8 cellular contexts compared by ENCODE assay signal in genomic region chr1:85707267-85707989, GRCh38. TPM values are rescaled to one million over a fixed set of nuclear protein-coding genes. Genes with fewer than 3 reads are reported as not detected.
DNase-seq lines count a peak whose midpoint lies in the region; ATAC-seq and TF ChIP-seq lines count a peak whose summit lies in the region.

No MANE protein-coding gene starts in this region.

- H3K9me3 ChIP-seq in HEK293 (ENCODE audit: control insufficient read depth, insufficient read depth, low read depth, low read length) = no peaks in the 10 kb centered on the region
- H3K9me3 ChIP-seq in SJSA1 (replicated peaks) = no peaks in the 10 kb centered on the region
- no peaks in the 10 kb centered on the region for H3K9me3 ChIP-seq in tibial artery

- ATAC-seq in left lobe of liver = no peak

- H3K36me3 ChIP-seq in HEK293 (ENCODE audit: control insufficient read depth in 2 of 2, insufficient read depth in 1 of 2, low read length in 2 of 2) (peaks cover 19 to 34% of the 10 kb centered on the region in 2 experiments), SJSA1 (peaks cover 34% of the 10 kb centered on the region), tibial artery (peaks cover 0 to 10% (median 9%) of the 10 kb centered on the region in 3 donors)

- H3K4me1 ChIP-seq in HEK293 (ENCODE audit: control insufficient read depth, insufficient read depth, low read length) (0 out of 2 replicates have a peak, but pooled peaks cover 3% of the 10 kb centered on the region), SJSA1 (replicated peaks) (peaks cover 10% of the 10 kb centered on the region), tibial artery (peaks cover 0 to 25% (median 8%) of the 10 kb centered on the region in 4 donors)

- H3K27ac ChIP-seq in HEK293 (ENCODE audit: extremely low read depth, low read depth, low read length) (peak overlapping the region; percentile 62), SJSA1 (no peak overlapping the region), tibial artery (peak overlapping the region; percentile 85 to 88)

- TF ChIP-seq CTCF in HEK293 (tag by site-specific recombination; IDR thresholded peaks at IDR 0.05) (no peak), tibial artery (IDR thresholded peaks at IDR 0.05) (no peak)

- H3K27me3 ChIP-seq in SJSA1 (replicated peaks) (no peaks in the 10 kb centered on the region), tibial artery (no peaks in the 10 kb centered on the region)

- peak; percentile 3 for DNase-seq in ELF-1 (ENCODE audit: low read depth, low spot score)
- peak in 1 of 2 experiments; percentile 9 for DNase-seq in SJSA1 (ENCODE audit: low read depth in 1 of 2, low spot score in 2 of 2)
- peak; percentile 14 for DNase-seq in iPS-NIHi7 (ENCODE audit: extremely low spot score)
- no peak for DNase-seq in tibial artery
- no peak for DNase-seq in activated T-cell treated with anti-CD3 and anti-CD28 coated beads, Interleukin-2, amount 50 U/mL, for 1 hour
- no peak for DNase-seq in left lobe of liver (ENCODE audit: low spot score)
- no peak for DNase-seq in effector CD4-positive, alpha-beta T cell

- CTCF ChIA-PET in HEK293 (lab: Yijun Ruan, JAX) = interaction anchor here (0.8 to 1.7 kb wide), 4 partner anchors 10 to 181 kb away, joined by 3 to 6 read pairs (median 4); no protein-coding TSS in a partner anchor

- H3K4me3 ChIP-seq in HEK293 (ENCODE audit: low read depth, low read length) = peak overlapping the region; percentile 77
- H3K4me3 ChIP-seq in SJSA1 = peak overlapping the region; percentile 65
- peak overlapping the region; percentile 64 to 65 for H3K4me3 ChIP-seq in tibial artery

- intact Hi-C loops in tibial artery (cut with DNase I; ENCODE audit: low total_unique reads) = loop anchor here (5.0 to 10.0 kb wide), 2 partner anchors 123 to 400 kb away; partner anchors contain the start of gene CCN1

- POLR2A ChIA-PET in HEK293 (lab: Yijun Ruan, JAX) = interaction anchor here (1.0 to 1.6 kb wide), 4 partner anchors 24 to 311 kb away, joined by 3 to 16 read pairs (median 4); partner anchors contain the start of gene CCN1

TF ChIP-seq in HEK293, 187 proteins besides CTCF, POLR2A, EP300 and RAD21 (continues in another document):
- TF ChIP-seq PRDM1 (tag by site-specific recombination; IDR thresholded peaks at IDR 0.05) = peak; percentile 50
- TF ChIP-seq ZNF16 (tag by site-specific recombination; IDR thresholded peaks at IDR 0.05; ENCODE audit: low read depth) = no peak
- no peak for TF ChIP-seq ZNF23 (tag by site-specific recombination; IDR thresholded peaks at IDR 0.05; ENCODE audit: borderline replicate concordance)
- TF ChIP-seq INSM2 (tag by site-specific recombination; IDR thresholded peaks at IDR 0.05) = 0 out of 2 replicates have a peak, but pooled peaks have one; percentile 14
- no peak for TF ChIP-seq ZNF138 (tag by site-specific recombination; IDR thresholded peaks at IDR 0.05; ENCODE audit: borderline replicate concordance)
- TF ChIP-seq ZNF792 (tag by site-specific recombination; IDR thresholded peaks at IDR 0.05) = no peak
- 0 out of 2 replicates have a peak, but pooled peaks have one; percentile 8 for TF ChIP-seq HOXC10 (CRISPR knock-in tag; IDR thresholded peaks at IDR 0.05)
- TF ChIP-seq ZNF433 (tag by site-specific recombination; IDR thresholded peaks at IDR 0.05; ENCODE audit: low read depth) = no peak
- TF ChIP-seq ZNF747 (tag by site-specific recombination; IDR thresholded peaks at IDR 0.05) = no peak
- no peak for TF ChIP-seq ZNF555 (tag by site-specific recombination; conservative IDR thresholded peaks at IDR 0.05)
- no peak for TF ChIP-seq ZSCAN16 (tag by site-specific recombination; IDR thresholded peaks at IDR 0.05)
- no peak for TF ChIP-seq ATF2 (tag by site-specific recombination; IDR thresholded peaks at IDR 0.05; ENCODE audit: low read depth)
- TF ChIP-seq ZNF132 (tag by site-specific recombination; IDR thresholded peaks at IDR 0.05; ENCODE audit: borderline replicate concordance) = no peak
- no peak for TF ChIP-seq ZNF221 (tag by site-specific recombination; IDR thresholded peaks at IDR 0.05; ENCODE audit: borderline replicate concordance)
- peak; percentile 52; the same call in 1 of the 2 replicates for TF ChIP-seq PRDM10 (tag by site-specific recombination; IDR thresholded peaks at IDR 0.05)
- no peak for TF ChIP-seq ZNF704 (tag by site-specific recombination; IDR thresholded peaks at IDR 0.05)
- no peak for TF ChIP-seq ZNF585B (tag by site-specific recombination; IDR thresholded peaks at IDR 0.05)
- no peak for TF ChIP-seq ZNF239 (tag by site-specific recombination; IDR thresholded peaks at IDR 0.05)
- TF ChIP-seq PRDM6 (tag by site-specific recombination; IDR thresholded peaks at IDR 0.05) = no peak
- TF ChIP-seq ZNF776 (tag by site-specific recombination; IDR thresholded peaks at IDR 0.05; ENCODE audit: borderline replicate concordance) = no peak
- TF ChIP-seq HOXD13 (CRISPR knock-in tag; IDR thresholded peaks at IDR 0.05; ENCODE audit: borderline replicate concordance) = no peak
- no peak for TF ChIP-seq ZNF768 (tag by site-specific recombination; IDR thresholded peaks at IDR 0.05)

RNA-seq across cellular contexts. Expression of gene ZNHIT6, which starts 0.8 kb away (rescaled TPM):
- total RNA-seq in SJSA1 (2014; rRNA removed; shearing (Covaris generic)) = 13.8 and 15.2 TPM in 2 replicates
- total RNA-seq in left lobe of liver = 3.4 TPM

Comparison
In these comparisons a context has a peak if more than half of its experiments do, and no peak if none do; other contexts are left out.
1. DNase-seq: peak in ELF-1 (single experiment) and iPS-NIHi7 (single experiment); none in tibial artery (0 of 2), activated T-cell treated with anti-CD3 and anti-CD28 coated beads, Interleukin-2, amount 50 U/mL, for 1 hour (single experiment), left lobe of liver (single experiment) and effector CD4-positive, alpha-beta T cell (single experiment).
2. Peak in every context shown above with its lines, with median percentiles within 50 percentile points of each other: H3K4me3 ChIP-seq.